16 cellular contexts compared by ENCODE assay signal in genomic region chr3:9201278-9201677, GRCh38. TPM values are rescaled to one million over a fixed set of nuclear protein-coding genes. Genes with fewer than 3 reads are reported as not detected.
DNase-seq lines count a peak whose midpoint lies in the region; ATAC-seq and TF ChIP-seq lines count a peak whose summit lies in the region.
"Had no signal": no experiment of that assay in that cellular context is flagged by ENCODE, and none has a peak within 500 bp of the region (broad histone marks: within the 10 kb centered on the region; RNA-seq: fewer than 3 reads in every experiment).

No MANE protein-coding gene starts in this region.

- DNase-seq in ELF-1 (ENCODE audit: low read depth, low spot score) (peak; percentile 8), NCI-H524 treated with DMSO at 0.1 percent for 48 hours (lab: John Stamatoyannopoulos, UW) (peak; percentile 82), epithelial cell of esophagus (ENCODE audit: low read depth) (no peak), neural progenitor cell (ENCODE audit: low spot score) (no peak), NCI-H1092 (lab: John Stamatoyannopoulos, UW) (no peak)
- DNase-seq in activated CD4-positive, CD25-positive, alpha-beta regulatory T cell treated with anti-CD3 and anti-CD28 coated beads, Interleukin-2, amount 50 U/mL, for 72 hours = no peak
- no peak for DNase-seq in activated CD4-positive, alpha-beta T cell treated with anti-CD3 and anti-CD28 coated beads, Interleukin-2, amount 50 U/mL, for 1 hour
- DNase-seq: activated naive CD4-positive, alpha-beta T cell treated with anti-CD3 and anti-CD28 coated beads for 36 hours; effector CD4-positive, alpha-beta T cell; MG63; NCI-H2029 treated with DMSO at 0.1 percent for 48 hours; T-helper 2 cell; tibial artery had no signal

- H3K36me3 ChIP-seq in neural progenitor cell = no peaks in the 10 kb centered on the region
- H3K36me3 ChIP-seq: MG63, tibial artery had no signal

- H3F3A ChIP-seq in neural progenitor cell (ENCODE audit: low read depth) = peaks cover 42% of the 10 kb centered on the region

- no peak overlapping the region for H3K9ac ChIP-seq in neural progenitor cell

- peaks cover 78% of the 10 kb centered on the region for H3K4me1 ChIP-seq in neural progenitor cell
- H3K4me1 ChIP-seq: tibial artery had no signal

- H3K36me3 Mint-ChIP-seq in neural progenitor cell = peaks cover 6% of the 10 kb centered on the region

- H3K4me2 ChIP-seq in neural progenitor cell = no peak overlapping the region

- H3K9me3 ChIP-seq in neural progenitor cell (ENCODE audit: low read depth) = no peaks in the 10 kb centered on the region
- H3K9me3 ChIP-seq: MG63, tibial artery had no signal

- no peak overlapping the region for H2AFZ ChIP-seq in neural progenitor cell (replicated peaks)

- no peak overlapping the region for H3K27ac ChIP-seq in neural progenitor cell
- H3K27ac ChIP-seq: C4-2B, tibial artery had no signal

- H3K4me3 Mint-ChIP-seq in neural progenitor cell = peak overlapping the region; percentile 62
- H3K4me3 Mint-ChIP-seq: activated naive CD4-positive, alpha-beta T cell treated with anti-CD3 and anti-CD28 coated beads for 36 hours had no signal

- H3K4me3 ChIP-seq in epithelial cell of esophagus (ENCODE audit: low read length) = no peak overlapping the region
- H3K4me3 ChIP-seq in neural progenitor cell = no peak overlapping the region
- H3K4me3 ChIP-seq: MG63, tibial artery had no signal

- H3K27ac Mint-ChIP-seq in neural progenitor cell = peak overlapping the region; percentile 100
- H3K27ac Mint-ChIP-seq: activated naive CD4-positive, alpha-beta T cell treated with anti-CD3 and anti-CD28 coated beads for 36 hours had no signal

- peaks cover 9% of the 10 kb centered on the region for H3K27me3 Mint-ChIP-seq in neural progenitor cell (ENCODE audit: insufficient read depth, low read depth)
- H3K27me3 Mint-ChIP-seq: progenitor cell of endocrine pancreas had no signal

- ATAC-seq in GM19324 (IDR thresholded peaks at IDR 0.05; ENCODE audit: low FRiP score, unreplicated experiment) = no peak

- peaks cover 96% of the 10 kb centered on the region for H3K4me1 Mint-ChIP-seq in neural progenitor cell

- no peaks in the 10 kb centered on the region for H3K27me3 ChIP-seq in neural progenitor cell
- H3K27me3 ChIP-seq: MG63, tibial artery had no signal

- H3K79me2 ChIP-seq in neural progenitor cell (ENCODE audit: low read depth) = peaks cover 47% of the 10 kb centered on the region

- TF ChIP-seq CTCF in epithelial cell of esophagus (IDR thresholded peaks at IDR 0.05; ENCODE audit: insufficient read depth, low read depth, low read length, missing control alignments) (peak; percentile 6), neural progenitor cell (IDR thresholded peaks at IDR 0.05) (no peak)

- H4K20me1 ChIP-seq in neural progenitor cell (ENCODE audit: low read depth) = peaks cover 39% of the 10 kb centered on the region

- no peaks in the 10 kb centered on the region for H3K9me3 Mint-ChIP-seq in neural progenitor cell
- H3K9me3 Mint-ChIP-seq: activated naive CD4-positive, alpha-beta T cell treated with anti-CD3 and anti-CD28 coated beads for 36 hours had no signal

RNA-seq across cellular contexts. Expression of gene SRGAP3, which starts 48.2 kb away (rescaled TPM):
- 35.7 and 59.3 TPM in 2 replicates for total RNA-seq in neural progenitor cell (ENCODE audit: low replicate concordance)

Comparison
In these comparisons a context has a peak if more than half of its experiments do, and no peak if none do; other contexts are left out.
1. DNase-seq: peak in ELF-1 (single experiment) and NCI-H524 treated with DMSO at 0.1 percent for 48 hours (single experiment); none in epithelial cell of esophagus (single experiment), neural progenitor cell (single experiment), activated CD4-positive, CD25-positive, alpha-beta regulatory T cell treated with anti-CD3 and anti-CD28 coated beads, Interleukin-2, amount 50 U/mL, for 72 hours (single experiment), NCI-H1092 (single experiment) and activated CD4-positive, alpha-beta T cell treated with anti-CD3 and anti-CD28 coated beads, Interleukin-2, amount 50 U/mL, for 1 hour (single experiment).